Comparison of ENCODE assay signal across 23 cellular contexts in genomic region chr11:70068950-70069349, GRCh38. TPM values are rescaled to one million over a fixed set of nuclear protein-coding genes. Genes with fewer than 3 reads are reported as not detected.
A peak's percentile ranks its signal among the peaks of the same experiment; 100 is the strongest.
DNase-seq lines count a peak whose midpoint lies in the region; ATAC-seq and TF ChIP-seq lines count a peak whose summit lies in the region.
"Had no signal": no experiment of that assay in that cellular context is flagged by ENCODE, and none has a peak within 500 bp of the region (broad histone marks: within the 10 kb centered on the region; RNA-seq: fewer than 3 reads in every experiment).

No MANE protein-coding gene starts in this region.

- H3K4me1 ChIP-seq in right atrium auricular region = peaks cover 0 to 17% of the 10 kb centered on the region in 2 donors
- H3K4me1 ChIP-seq in vagina = peaks cover 15% of the 10 kb centered on the region

- ATAC-seq in Right ventricle myocardium superior (ENCODE audit: poor library complexity) = no peak
- ATAC-seq: HCT116 had no signal

- H3K27me3 ChIP-seq in right atrium auricular region (no peaks in the 10 kb centered on the region), vagina (no peaks in the 10 kb centered on the region)
- H3K27me3 ChIP-seq: BLaER1 had no signal

- H3K27ac Mint-ChIP-seq in osteocyte (ENCODE audit: unreplicated experiment) = no peak overlapping the region
- H3K27ac Mint-ChIP-seq: CD4-positive, alpha-beta memory T cell had no signal

- no peak for TF ChIP-seq POLR2A in vagina (IDR thresholded peaks at IDR 0.05)

- H3K4me1 Mint-ChIP-seq in osteocyte (ENCODE audit: unreplicated experiment) = peaks cover 8% of the 10 kb centered on the region
- H3K4me1 Mint-ChIP-seq: CD4-positive, alpha-beta memory T cell had no signal

- TF ChIP-seq CTCF in right atrium auricular region (IDR thresholded peaks at IDR 0.05) = no peak
- TF ChIP-seq CTCF in coronary artery (IDR thresholded peaks at IDR 0.05) = no peak
- no peak for TF ChIP-seq CTCF in osteocyte (IDR thresholded peaks at IDR 0.05)
- TF ChIP-seq CTCF in vagina (IDR thresholded peaks at IDR 0.05) = no peak

- H3K27ac ChIP-seq in right atrium auricular region (no peak overlapping the region), coronary artery (no peak overlapping the region), vagina (no peak overlapping the region)
- H3K27ac ChIP-seq: BLaER1, SK-N-MC had no signal

- DNase-seq in right atrium auricular region (ENCODE audit: low spot score) (peak; percentile 32), Right ventricle myocardium superior (no peak), coronary artery (ENCODE audit: low spot score) (peak; percentile 65), osteocyte (ENCODE audit: extremely low spot score, unreplicated experiment) (peak; percentile 67), vagina (ENCODE audit: extremely low spot score in 2 of 2) (peak; percentile 52 to 54), NCI-H2081 (lab: John Stamatoyannopoulos, UW) (no peak)
- DNase-seq in stimulated activated CD4-positive, alpha-beta T cell treated with anti-CD3 and anti-CD28 coated beads, Interleukin-12 subunit alpha, Interleukin-12 subunit beta, amount 100 ng/mL, for 4 hours = no peak
- no peak for DNase-seq in activated CD4-positive, alpha-beta T cell treated with anti-CD3 and anti-CD28 coated beads for 48 hours
- DNase-seq: CD4-positive, alpha-beta memory T cell; DND-41; KG1; NCI-H1092; NCI-H1436; NCI-H187 treated with DMSO at 0.1 percent for 48 hours; NCI-H226; NCI-H510A treated with DMSO at 0.1 percent for 48 hours; NCI-H774; OCI-M1; SHP77 treated with DMSO at 0.1 percent for 48 hours had no signal

- H3K36me3 Mint-ChIP-seq in osteocyte (ENCODE audit: unreplicated experiment) = no peaks in the 10 kb centered on the region
- H3K36me3 Mint-ChIP-seq: CD4-positive, alpha-beta memory T cell had no signal

- intact Hi-C loops in Right ventricle myocardium superior (cut with DNase I) = no loop called here
- intact Hi-C loops in vagina (cut with DNase I) = no loop called here

- H3K27me3 Mint-ChIP-seq in osteocyte (ENCODE audit: unreplicated experiment) = peaks cover 80% of the 10 kb centered on the region

- H3K9me3 Mint-ChIP-seq in osteocyte (ENCODE audit: unreplicated experiment) = no peaks in the 10 kb centered on the region
- H3K9me3 Mint-ChIP-seq: GM23338 had no signal

- H3K9me3 ChIP-seq in right atrium auricular region (no peaks in the 10 kb centered on the region), vagina (no peaks in the 10 kb centered on the region)
- H3K9me3 ChIP-seq: BLaER1 had no signal

- H3K36me3 ChIP-seq in right atrium auricular region (no peaks in the 10 kb centered on the region), vagina (no peaks in the 10 kb centered on the region)
- H3K36me3 ChIP-seq: BLaER1 had no signal

- no peak overlapping the region for H3K4me3 Mint-ChIP-seq in osteocyte (ENCODE audit: unreplicated experiment)
- H3K4me3 Mint-ChIP-seq: CD4-positive, alpha-beta memory T cell; GM23338 had no signal

- H3K4me3 ChIP-seq in right atrium auricular region = no peak overlapping the region
- H3K4me3 ChIP-seq in coronary artery = no peak overlapping the region
- no peak overlapping the region for H3K4me3 ChIP-seq in vagina
- H3K4me3 ChIP-seq: BLaER1, GM23338, SK-N-MC had no signal

RNA-seq across cellular contexts. Expression of gene ANO1, which starts 9.2 kb away (rescaled TPM):
- total RNA-seq in right atrium auricular region = 10 to 100 TPM; 10.2 to 29.4 TPM
- total RNA-seq in Right ventricle myocardium superior = 6.2 TPM
- total RNA-seq in osteocyte = not detected in 2 replicates
- total RNA-seq in vagina = 40.8 TPM
- total RNA-seq: CD4-positive, alpha-beta memory T cell had no signal

Comparison
In these comparisons a context has a peak if more than half of its experiments do, and no peak if none do; other contexts are left out.
1. DNase-seq: peak in right atrium auricular region (single experiment), coronary artery (single experiment), osteocyte (single experiment) and vagina (2 of 2); none in Right ventricle myocardium superior (single experiment), NCI-H2081 (0 of 2), stimulated activated CD4-positive, alpha-beta T cell treated with anti-CD3 and anti-CD28 coated beads, Interleukin-12 subunit alpha, Interleukin-12 subunit beta, amount 100 ng/mL, for 4 hours (single experiment) and activated CD4-positive, alpha-beta T cell treated with anti-CD3 and anti-CD28 coated beads for 48 hours (single experiment).